In the genomic region with DNA sequence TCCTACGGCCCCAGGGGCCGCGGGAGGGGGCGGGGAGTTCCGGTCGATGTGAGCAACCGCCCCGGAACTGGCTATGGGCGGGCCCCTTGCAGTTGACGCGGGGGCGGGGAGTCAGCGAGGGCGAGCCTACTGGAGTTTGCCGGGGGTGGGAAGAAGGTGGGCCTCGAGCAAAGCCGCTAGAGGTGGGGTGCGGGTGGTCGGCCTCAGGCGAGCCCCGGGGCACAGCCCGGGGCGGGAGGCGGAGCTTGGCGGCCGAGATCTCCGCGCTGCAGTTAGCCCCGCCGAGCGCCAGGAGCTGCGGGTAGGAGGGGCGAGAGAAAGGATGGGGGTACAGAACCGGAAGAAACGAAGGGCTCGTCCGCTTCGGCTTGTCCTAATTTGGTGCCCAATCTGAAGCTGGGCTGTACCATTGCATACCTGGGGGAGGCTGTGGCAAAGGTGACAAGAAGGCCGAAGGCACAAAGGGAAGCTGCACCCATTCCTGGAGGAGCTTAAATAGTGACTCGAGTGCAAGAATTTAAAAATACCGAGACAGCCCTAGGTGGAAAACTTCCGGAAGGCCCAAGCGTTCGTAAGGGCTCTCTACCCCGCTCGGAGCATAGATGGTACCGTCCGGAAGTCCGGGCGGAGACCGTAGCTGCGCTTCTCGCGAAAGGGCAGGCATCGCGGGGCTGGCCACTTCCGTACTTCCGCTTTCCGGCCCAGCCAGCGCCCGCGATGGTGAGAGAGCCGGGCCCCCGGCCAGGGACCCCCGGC, we compare ENCODE assay signal across 8 cellular contexts. TPM values are rescaled to one million over a fixed set of nuclear protein-coding genes. Genes with fewer than 3 reads are reported as not detected.
A peak's percentile ranks its signal among the peaks of the same experiment; 100 is the strongest.
DNase-seq lines count a peak whose midpoint lies in the region; ATAC-seq and TF ChIP-seq lines count a peak whose summit lies in the region.

A gene (plus strand): TSS at position 678 of the 756 bp plus-strand sequence. CDS start 40 bp downstream, at position 718.
A gene with protein sequence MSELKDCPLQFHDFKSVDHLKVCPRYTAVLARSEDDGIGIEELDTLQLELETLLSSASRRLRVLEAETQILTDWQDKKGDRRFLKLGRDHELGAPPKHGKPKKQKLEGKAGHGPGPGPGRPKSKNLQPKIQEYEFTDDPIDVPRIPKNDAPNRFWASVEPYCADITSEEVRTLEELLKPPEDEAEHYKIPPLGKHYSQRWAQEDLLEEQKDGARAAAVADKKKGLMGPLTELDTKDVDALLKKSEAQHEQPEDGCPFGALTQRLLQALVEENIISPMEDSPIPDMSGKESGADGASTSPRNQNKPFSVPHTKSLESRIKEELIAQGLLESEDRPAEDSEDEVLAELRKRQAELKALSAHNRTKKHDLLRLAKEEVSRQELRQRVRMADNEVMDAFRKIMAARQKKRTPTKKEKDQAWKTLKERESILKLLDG (minus strand): TSS at position 69 of the 756 bp plus-strand sequence. CDS start 1,007 bp downstream, outside the sequence.

- H3K27ac ChIP-seq in temporal lobe (ENCODE audit: low read depth, low read length) = peak within 1 kb of the TSS; percentile 97

- H3K27ac Mint-ChIP-seq in activated naive CD4-positive, alpha-beta T cell treated with anti-CD3 and anti-CD28 coated beads, Interleukin-2, amount 50 U/mL, for 72 hours = peak within 1 kb of the TSS; percentile 98 to 99

- peaks cover 54 to 65% of the 10 kb centered on the region in 2 donors for H3K36me3 Mint-ChIP-seq in activated naive CD4-positive, alpha-beta T cell treated with anti-CD3 and anti-CD28 coated beads, Interleukin-2, amount 50 U/mL, for 72 hours

- DNase-seq in NCI-H1105 (lab: John Stamatoyannopoulos, UW) = peak; percentile 86
- DNase-seq in SKM-1 (lab: John Stamatoyannopoulos, UW; ENCODE audit: unreplicated experiment) = peak; percentile 95
- peak; percentile 86 to 95 for DNase-seq in activated naive CD4-positive, alpha-beta T cell treated with anti-CD3 and anti-CD28 coated beads, Interleukin-2, amount 50 U/mL, for 72 hours (ENCODE audit: low spot score in 2 of 2)
- DNase-seq in glomerular endothelial cell (ENCODE audit: extremely low read depth, low read depth, low spot score) = peak; percentile 96
- peak; percentile 81 for DNase-seq in omental fat pad (ENCODE audit: low spot score)

- peak; percentile 83 for TF ChIP-seq POLR2A in GM10847 (IDR thresholded peaks at IDR 0.05; ENCODE audit: extremely low read depth, insufficient read length)

- ATAC-seq in HG02642 (IDR thresholded peaks at IDR 0.05; ENCODE audit: poor library complexity, unreplicated experiment) = peak; percentile 85
- ATAC-seq in activated naive CD4-positive, alpha-beta T cell treated with anti-CD3 and anti-CD28 coated beads, Interleukin-2, amount 50 U/mL, for 72 hours = peak; percentile 82 to 88
- peak; percentile 97 for ATAC-seq in omental fat pad (ENCODE audit: low FRiP score)

- no peak for TF ChIP-seq CTCF in omental fat pad (IDR thresholded peaks at IDR 0.05)

- H3K9me3 Mint-ChIP-seq in activated naive CD4-positive, alpha-beta T cell treated with anti-CD3 and anti-CD28 coated beads, Interleukin-2, amount 50 U/mL, for 72 hours = no peaks in the 10 kb centered on the region

RNA-seq across cellular contexts. Expression of the first gene that starts in this region (rescaled TPM):
- total RNA-seq in activated naive CD4-positive, alpha-beta T cell treated with anti-CD3 and anti-CD28 coated beads, Interleukin-2, amount 50 U/mL, for 72 hours = 100 to 1,000 TPM; 125 to 265 TPM
- total RNA-seq in glomerular endothelial cell = 212 and 240 TPM in 2 replicates
- 100 to 1,000 TPM in 3 of 4 donors, 10 to 100 TPM in 1; 99.0 to 141 (median 122) TPM for total RNA-seq in omental fat pad
- total RNA-seq in temporal lobe = 101 TPM

RNA-seq across cellular contexts. Expression of the second gene that starts in this region (rescaled TPM):
- 10 to 100 TPM; 47.5 to 92.3 TPM for total RNA-seq in activated naive CD4-positive, alpha-beta T cell treated with anti-CD3 and anti-CD28 coated beads, Interleukin-2, amount 50 U/mL, for 72 hours
- 58.9 and 73.5 TPM in 2 replicates for total RNA-seq in glomerular endothelial cell
- 10 to 100 TPM; 45.0 to 61.1 (median 52.2) TPM for total RNA-seq in omental fat pad
- 42.3 TPM for total RNA-seq in temporal lobe

Comparison
In these comparisons a context has a peak if more than half of its experiments do, and no peak if none do; other contexts are left out.
1. Peak in every context shown above with its lines: DNase-seq, ATAC-seq and H3K27ac ChIP-seq.